8 cellular contexts compared by ENCODE assay signal in genomic region chr17:75404223-75404738, GRCh38. TPM values are rescaled to one million over a fixed set of nuclear protein-coding genes. Genes with fewer than 3 reads are reported as not detected.
A peak's percentile ranks its signal among the peaks of the same experiment; 100 is the strongest.
DNase-seq lines count a peak whose midpoint lies in the region; ATAC-seq and TF ChIP-seq lines count a peak whose summit lies in the region.

No MANE protein-coding gene starts in this region.

- peaks cover 9% of the 10 kb centered on the region; the same call in 1 of the 2 replicates for H3F3A ChIP-seq in GM23338 (replicated peaks; ENCODE audit: low read depth)

- H3K27me3 ChIP-seq in GM23338 (ENCODE audit: insufficient read depth) (no peaks in the 10 kb centered on the region), duodenal mucosa (ENCODE audit: control insufficient read depth in 1 of 2, insufficient read depth in 2 of 2, low read length in 2 of 2) (no peaks in the 10 kb centered on the region), liver (ENCODE audit: control insufficient read depth in 4 of 4, insufficient read depth in 4 of 4, low read length in 3 of 4) (no peaks in the 10 kb centered on the region)

- H3K27me3 Mint-ChIP-seq in GM23338 (ENCODE audit: insufficient read depth, low read depth, poor library complexity) = peaks cover 6% of the 10 kb centered on the region

- H2AFZ ChIP-seq in GM23338 = no peak overlapping the region

- peak; percentile 88 to 92 for TF ChIP-seq RAD21 in liver (IDR thresholded peaks at IDR 0.05)

- H3K4me1 ChIP-seq in GM23338 (ENCODE audit: insufficient read depth) = peaks cover 5% of the 10 kb centered on the region; the same call in 1 of the 2 replicates
- peaks cover 22 to 23% of the 10 kb centered on the region in 2 donors for H3K4me1 ChIP-seq in duodenal mucosa (ENCODE audit: control insufficient read depth in 1 of 2, insufficient read depth in 2 of 2, low read length in 2 of 2)
- H3K4me1 ChIP-seq in liver (ENCODE audit: control insufficient read depth in 4 of 4, insufficient read depth in 4 of 4, low read length in 3 of 4) = peaks cover 1 to 18% (median 12%) of the 10 kb centered on the region in 4 donors

- H3K36me3 Mint-ChIP-seq in GM23338 (ENCODE audit: low read depth) = peaks cover 4% of the 10 kb centered on the region; the same call in 1 of the 3 replicates

- peak overlapping the region; percentile 99 for H3K4me2 ChIP-seq in GM23338

- peaks cover 20% of the 10 kb centered on the region for H3K4me1 Mint-ChIP-seq in GM23338

- no peaks in the 10 kb centered on the region for H3K9me2 ChIP-seq in GM23338 (ENCODE audit: insufficient read depth)

- WGBS in liver = under 1% methylated on average over 15 of the region's 15 CpGs

- H3K27ac Mint-ChIP-seq in GM23338 = peak overlapping the region; percentile 67

- peaks cover 59% of the 10 kb centered on the region for H3K79me2 ChIP-seq in GM23338 (replicated peaks; ENCODE audit: insufficient read depth)

- H3K36me3 ChIP-seq in GM23338 (ENCODE audit: insufficient read depth) = no peaks in the 10 kb centered on the region
- no peaks in the 10 kb centered on the region for H3K36me3 ChIP-seq in duodenal mucosa (ENCODE audit: control insufficient read depth in 1 of 2, insufficient read depth in 2 of 2, low read length in 2 of 2)
- H3K36me3 ChIP-seq in liver (ENCODE audit: control insufficient read depth in 4 of 4, insufficient read depth in 3 of 4, low read depth in 1 of 4, low read length in 3 of 4) = no peaks in the 10 kb centered on the region

- H4K20me1 ChIP-seq in GM23338 (replicated peaks; ENCODE audit: insufficient read depth) = peaks cover 38% of the 10 kb centered on the region

- H3K9me3 ChIP-seq in duodenal mucosa (ENCODE audit: control insufficient read depth in 1 of 2, low read length in 2 of 2) (no peaks in the 10 kb centered on the region), liver (ENCODE audit: control insufficient read depth in 4 of 4, low read length in 3 of 4) (no peaks in the 10 kb centered on the region)

- peak; percentile 84 to 88 for TF ChIP-seq CTCF in GM23338 (conservative IDR thresholded peaks at IDR 0.05; ENCODE audit: low read depth in 2 of 2)
- TF ChIP-seq CTCF in liver (IDR thresholded peaks at IDR 0.05; ENCODE audit: low read depth, low read length, missing input control) = peak; percentile 72

- no peak overlapping the region for H3K27ac ChIP-seq in GM23338 (ENCODE audit: low read depth)
- peak overlapping the region; percentile 44 for H3K27ac ChIP-seq in duodenal mucosa (ENCODE audit: low read depth, low read length)
- H3K27ac ChIP-seq in liver (ENCODE audit: low read depth in 1 of 2, low read length in 2 of 2) = peak overlapping the region; percentile 80 to 81

- peak overlapping the region; percentile 79 for H3K4me3 Mint-ChIP-seq in GM23338

- peak overlapping the region; percentile 97 for H3K4me3 ChIP-seq in GM23338
- peak overlapping the region; percentile 73 to 76 for H3K4me3 ChIP-seq in duodenal mucosa (ENCODE audit: low read depth in 1 of 2, low read length in 2 of 2)
- H3K4me3 ChIP-seq in liver (ENCODE audit: low read depth in 1 of 3, low read length in 3 of 3) = peak overlapping the region; percentile 73 to 87 (median 84)

- H3K9ac ChIP-seq in duodenal mucosa (ENCODE audit: low read depth in 1 of 2, low read length in 2 of 2) = peak overlapping the region; percentile 61 to 87
- H3K9ac ChIP-seq in liver (ENCODE audit: low read depth in 1 of 2, low read length in 2 of 2) = peak overlapping the region; percentile 72 to 86

- DNase-seq in AG08395 (ENCODE audit: low spot score) = peak; percentile 76
- DNase-seq in GM23338 (ENCODE audit: low spot score) = peak; percentile 94
- DNase-seq in NCI-H510A treated with DMSO at 0.1 percent for 48 hours (lab: John Stamatoyannopoulos, UW) = peak; percentile 60
- DNase-seq in activated CD4-positive, alpha-beta T cell treated with anti-CD3 and anti-CD28 coated beads for 48 hours = peak; percentile 65
- peak; percentile 23 to 45 for DNase-seq in stimulated activated CD4-positive, alpha-beta T cell treated with anti-CD3 and anti-CD28 coated beads, Interleukin-4, amount 100 ng/mL, for 4 hours

- ATAC-seq in GM23338 (peak; percentile 68), esophagus mucosa (no peak)

- no peaks in the 10 kb centered on the region; the same call in 2 of the 3 replicates for H3K9me3 Mint-ChIP-seq in GM23338

TF ChIP-seq in GM23338, 12 proteins besides CTCF, POLR2A, EP300 and RAD21 (continues in another document):
- TF ChIP-seq ZNF114 (CRISPR knock-in tag; IDR thresholded peaks at IDR 0.05) = no peak
- TF ChIP-seq JUNB (IDR thresholded peaks at IDR 0.05; ENCODE audit: unreplicated experiment) = no peak

TF ChIP-seq in liver, 16 proteins besides CTCF, POLR2A, EP300 and RAD21:
- TF ChIP-seq NR2F2 (IDR thresholded peaks at IDR 0.05) = no peak
- TF ChIP-seq YY1 (IDR thresholded peaks at IDR 0.05) = no peak
- TF ChIP-seq TAF1 (conservative IDR thresholded peaks at IDR 0.05) = no peak
- TF ChIP-seq JUND (IDR thresholded peaks at IDR 0.05) = no peak
- TF ChIP-seq HNF4A (conservative IDR thresholded peaks at IDR 0.05) = peak; percentile 14 to 49
- TF ChIP-seq MAX (IDR thresholded peaks at IDR 0.05) = peak; percentile 31
- no peak for TF ChIP-seq FOXA1 (IDR thresholded peaks at IDR 0.05)
- TF ChIP-seq HNF4G (IDR thresholded peaks at IDR 0.05) = no peak
- TF ChIP-seq, protein P1, sequence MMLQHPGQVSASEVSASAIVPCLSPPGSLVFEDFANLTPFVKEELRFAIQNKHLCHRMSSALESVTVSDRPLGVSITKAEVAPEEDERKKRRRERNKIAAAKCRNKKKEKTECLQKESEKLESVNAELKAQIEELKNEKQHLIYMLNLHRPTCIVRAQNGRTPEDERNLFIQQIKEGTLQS (IDR thresholded peaks at IDR 0.05) = no peak
- peak in 1 of 2 donors; percentile 19 for TF ChIP-seq RXRA (IDR thresholded peaks at IDR 0.05)
- TF ChIP-seq GABPA (IDR thresholded peaks at IDR 0.05 in 1 of 2, conservative IDR thresholded peaks at IDR 0.05 in 1 of 2) = peak in 1 of 2 donors; percentile 18
- TF ChIP-seq FOXA2 (IDR thresholded peaks at IDR 0.05) = no peak
TF ChIP-seq in liver: peak in this region for 4.

RNA-seq across cellular contexts. Expression of gene GRB2, which starts 1.2 kb away (rescaled TPM):
- total RNA-seq in GM23338 (2014; rRNA removed; shearing (Covaris generic)) = 112 and 121 TPM in 2 replicates
- polyA plus RNA-seq in GM23338 (2016; fragmentation: Nextera tagmentation; extraction: Ambion mirVana) (89.0 and 99.9 TPM in 2 replicates), liver (10 to 100 TPM; 36.0 to 49.9 TPM)
- total RNA-seq in liver (10 to 100 TPM; 49.3 to 91.8 TPM), esophagus mucosa (64.4 TPM)

RNA-seq across cellular contexts. Expression of gene TMEM94, which starts 52.2 kb away (rescaled TPM):
- 36.6 and 66.0 TPM in 2 replicates for total RNA-seq in GM23338 (2014; rRNA removed; shearing (Covaris generic))
- polyA plus RNA-seq in GM23338 (2016; fragmentation: Nextera tagmentation; extraction: Ambion mirVana) (21.9 and 24.0 TPM in 2 replicates), liver (10 to 100 TPM; 15.6 to 20.9 TPM)
- total RNA-seq in liver (10 to 100 TPM; 19.2 to 31.0 TPM), esophagus mucosa (36.2 TPM)

Comparison
In these comparisons a context has a peak if more than half of its experiments do, and no peak if none do; other contexts are left out.
1. DNase-seq: peak in every context shown above with its lines; median percentile 94 in GM23338; 76 in AG08395; 65 in activated CD4-positive, alpha-beta T cell treated with anti-CD3 and anti-CD28 coated beads for 48 hours; 60 in NCI-H510A treated with DMSO at 0.1 percent for 48 hours; 34 in stimulated activated CD4-positive, alpha-beta T cell treated with anti-CD3 and anti-CD28 coated beads, Interleukin-4, amount 100 ng/mL, for 4 hours.